ENCODE assay signal across 25 cellular contexts in the genomic region with DNA sequence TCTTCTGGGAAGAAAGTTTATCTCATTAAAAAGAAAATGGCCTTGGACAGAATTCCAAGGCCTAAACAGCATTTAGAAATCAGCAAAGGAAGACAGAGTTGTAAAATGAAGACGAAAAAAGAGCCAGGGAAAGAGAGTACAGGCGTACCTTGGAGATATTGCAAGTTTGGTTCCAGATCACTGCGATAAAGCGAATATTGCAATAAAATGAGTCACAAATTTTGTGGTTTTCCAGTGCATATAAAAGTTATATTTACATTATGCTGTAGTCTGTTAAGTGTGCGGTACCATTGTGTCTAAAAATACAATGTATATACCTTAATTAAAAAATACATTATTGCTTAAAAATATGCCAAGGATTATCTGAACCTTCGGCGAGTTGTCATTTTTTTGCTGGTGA. TPM values are rescaled to one million over a fixed set of nuclear protein-coding genes. Genes with fewer than 3 reads are reported as not detected.
DNase-seq lines count a peak whose midpoint lies in the region; ATAC-seq and TF ChIP-seq lines count a peak whose summit lies in the region.
"Had no signal": no experiment of that assay in that cellular context is flagged by ENCODE, and none has a peak within 500 bp of the region (broad histone marks: within the 10 kb centered on the region; RNA-seq: fewer than 3 reads in every experiment).

No MANE protein-coding gene starts in this region.

- no peak for ATAC-seq in CD4-positive, CD25-positive, alpha-beta regulatory T cell (ENCODE audit: low read depth in 2 of 2)
- ATAC-seq in naive thymus-derived CD8-positive, alpha-beta T cell, result no peak
- no peak for ATAC-seq in heart left ventricle
- ATAC-seq: GM23338, left ventricle myocardium superior had no signal

- H3K27ac Mint-ChIP-seq in CD4-positive, CD25-positive, alpha-beta regulatory T cell, result peak overlapping the region; percentile 15 to 85 (median 21)
- H3K27ac Mint-ChIP-seq in CD4-positive, alpha-beta memory T cell, result peak overlapping the region; percentile 59 to 95 (median 86)
- H3K27ac Mint-ChIP-seq in activated naive CD8-positive, alpha-beta T cell, result peak overlapping the region; percentile 69
- peak overlapping the region; percentile 30 to 91 (median 82) for H3K27ac Mint-ChIP-seq in naive thymus-derived CD8-positive, alpha-beta T cell
- H3K27ac Mint-ChIP-seq: brain, GM23338, HFFc6, nephron progenitor cell, type B pancreatic cell had no signal

- H3K9me3 Mint-ChIP-seq in CD4-positive, CD25-positive, alpha-beta regulatory T cell, result no peaks in the 10 kb centered on the region
- peaks cover 0 to 2% (median 0%) of the 10 kb centered on the region in 8 donors for H3K9me3 Mint-ChIP-seq in CD4-positive, alpha-beta memory T cell
- no peaks in the 10 kb centered on the region for H3K9me3 Mint-ChIP-seq in activated naive CD8-positive, alpha-beta T cell (ENCODE audit: low read depth)
- H3K9me3 Mint-ChIP-seq in naive thymus-derived CD8-positive, alpha-beta T cell, result no peaks in the 10 kb centered on the region
- H3K9me3 Mint-ChIP-seq: GM23338, HFFc6, type B pancreatic cell had no signal

- no peaks in the 10 kb centered on the region for H3K27me3 Mint-ChIP-seq in CD4-positive, CD25-positive, alpha-beta regulatory T cell
- H3K27me3 Mint-ChIP-seq in CD4-positive, alpha-beta memory T cell, result no peaks in the 10 kb centered on the region
- no peaks in the 10 kb centered on the region for H3K27me3 Mint-ChIP-seq in activated naive CD8-positive, alpha-beta T cell
- no peaks in the 10 kb centered on the region for H3K27me3 Mint-ChIP-seq in naive thymus-derived CD8-positive, alpha-beta T cell
- H3K27me3 Mint-ChIP-seq: brain, type B pancreatic cell had no signal

- peaks cover 24% of the 10 kb centered on the region for H3K36me3 Mint-ChIP-seq in CD4-positive, CD25-positive, alpha-beta regulatory T cell
- H3K36me3 Mint-ChIP-seq in CD4-positive, alpha-beta memory T cell, result peaks cover 19% of the 10 kb centered on the region in 2 donors
- peaks cover 10% of the 10 kb centered on the region for H3K36me3 Mint-ChIP-seq in activated naive CD8-positive, alpha-beta T cell
- peaks cover 0 to 11% (median 6%) of the 10 kb centered on the region in 3 donors for H3K36me3 Mint-ChIP-seq in naive thymus-derived CD8-positive, alpha-beta T cell

- no peak for TF ChIP-seq POLR2A in heart left ventricle (IDR thresholded peaks at IDR 0.05)

- no peak for DNase-seq in CD4-positive, CD25-positive, alpha-beta regulatory T cell
- DNase-seq in CD4-positive, alpha-beta memory T cell, result no peak
- DNase-seq in naive thymus-derived CD8-positive, alpha-beta T cell, result no peak
- DNase-seq in HuH-7.5 (ENCODE audit: low spot score) (no peak), HEK293T (ENCODE audit: extremely low spot score) (no peak), heart left ventricle (no peak)
- DNase-seq: activated CD4-positive, alpha-beta T cell treated with anti-CD3 and anti-CD28 coated beads for 1 hour; DMS 273 treated with DMSO at 0.1 percent for 48 hours; EL; HFFc6; islet precursor cell; KBM-7; left ventricle myocardium superior; MM.1S; NCI-H1436; NCI-H2081 treated with DMSO at 0.1 percent for 48 hours; NCI-H345; nephron progenitor cell; ovary had no signal

- no peaks in the 10 kb centered on the region for H3K9me3 ChIP-seq in CD4-positive, CD25-positive, alpha-beta regulatory T cell (ENCODE audit: control insufficient read depth in 2 of 2, low read length in 2 of 2)
- no peaks in the 10 kb centered on the region for H3K9me3 ChIP-seq in CD4-positive, alpha-beta memory T cell (ENCODE audit: control insufficient read depth in 1 of 2, low read length in 2 of 2)
- no peaks in the 10 kb centered on the region for H3K9me3 ChIP-seq in heart left ventricle
- H3K9me3 ChIP-seq: ovary, SJSA1 had no signal

- intact Hi-C loops in CD4-positive, alpha-beta memory T cell (cut with micrococcal nuclease), result no loop called here
- intact Hi-C loops in heart left ventricle (cut with DNase I), result no loop called here

- peak overlapping the region in 3 of 4 donors; percentile 45 to 78 (median 56) for H3K4me3 Mint-ChIP-seq in CD4-positive, CD25-positive, alpha-beta regulatory T cell
- peak overlapping the region in 7 of 8 donors; percentile 43 to 81 (median 68) for H3K4me3 Mint-ChIP-seq in CD4-positive, alpha-beta memory T cell
- peak overlapping the region; percentile 42 for H3K4me3 Mint-ChIP-seq in activated naive CD8-positive, alpha-beta T cell
- peak overlapping the region in 8 of 10 donors; percentile 2 to 74 (median 46) for H3K4me3 Mint-ChIP-seq in naive thymus-derived CD8-positive, alpha-beta T cell
- H3K4me3 Mint-ChIP-seq: brain, GM23338, HFFc6, nephron progenitor cell, type B pancreatic cell had no signal

- peak overlapping the region; percentile 52 for H3K27ac ChIP-seq in CD4-positive, CD25-positive, alpha-beta regulatory T cell (ENCODE audit: insufficient read depth, low read length, poor library complexity, severe bottlenecking)
- H3K27ac ChIP-seq in CD4-positive, alpha-beta memory T cell (ENCODE audit: low read depth, low read length), result no peak overlapping the region
- H3K27ac ChIP-seq in heart left ventricle, result no peak overlapping the region
- H3K27ac ChIP-seq: ovary, SJSA1, skin epidermis had no signal

- CTCF ChIA-PET in CD4-positive, alpha-beta memory T cell (lab: Charles Lee; ENCODE audit: partially characterized antibody), result interaction anchor here (1.6 to 3.5 kb wide), 3 partner anchors 14 to 99 kb away, joined by 5 to 16 read pairs (median 6); no protein-coding TSS in a partner anchor
- CTCF ChIA-PET in HEK293T (lab: Yijun Ruan, JAX), result no interaction called here

- H3K36me3 ChIP-seq in CD4-positive, CD25-positive, alpha-beta regulatory T cell (ENCODE audit: control insufficient read depth, insufficient read depth, low read length), result peaks cover 2% of the 10 kb centered on the region
- no peaks in the 10 kb centered on the region for H3K36me3 ChIP-seq in CD4-positive, alpha-beta memory T cell (ENCODE audit: insufficient read depth, low read length)
- peaks cover 0 to 7% (median 0%) of the 10 kb centered on the region in 9 donors for H3K36me3 ChIP-seq in heart left ventricle
- H3K36me3 ChIP-seq: ovary had no signal

- peak overlapping the region; percentile 46 for H3K4me3 ChIP-seq in CD4-positive, CD25-positive, alpha-beta regulatory T cell (ENCODE audit: low read depth, low read length)
- H3K4me3 ChIP-seq in CD4-positive, alpha-beta memory T cell (ENCODE audit: low read length in 2 of 2), result no peak overlapping the region
- no peak overlapping the region for H3K4me3 ChIP-seq in heart left ventricle
- H3K4me3 ChIP-seq: GM23338, ovary, SJSA1, skin epidermis had no signal

- POLR2A ChIA-PET in CD4-positive, alpha-beta memory T cell (lab: Charles Lee; ENCODE audit: partially characterized antibody), result interaction anchor here (1.7 to 5.4 kb wide), 2 partner anchors 8 to 11 kb away, joined by 4 to 73 read pairs; partner anchors contain the start of gene PCNX1
- POLR2A ChIA-PET in naive thymus-derived CD8-positive, alpha-beta T cell (lab: Charles Lee), result interaction anchor here (4.0 kb wide), 1 partner anchor 9 kb away, joined by 29 read pairs; the partner anchor contains the start of gene PCNX1
- POLR2A ChIA-PET in HEK293T (lab: Yijun Ruan, JAX), result no interaction called here

- peaks cover 77% of the 10 kb centered on the region for H3K4me1 ChIP-seq in CD4-positive, CD25-positive, alpha-beta regulatory T cell (ENCODE audit: control insufficient read depth, insufficient read depth, low read length, poor library complexity, severe bottlenecking)
- peaks cover 97% of the 10 kb centered on the region for H3K4me1 ChIP-seq in CD4-positive, alpha-beta memory T cell (ENCODE audit: insufficient read depth, low read length)
- peaks cover 0 to 77% (median 34%) of the 10 kb centered on the region in 12 donors for H3K4me1 ChIP-seq in heart left ventricle

- 92 to 95% (median 94%) methylated on average over 7 of the region's 7 CpGs for WGBS in heart left ventricle, 4 donors

- TF ChIP-seq CTCF in heart left ventricle (IDR thresholded peaks at IDR 0.05), result no peak

- peaks cover 47 to 95% (median 77%) of the 10 kb centered on the region in 4 donors for H3K4me1 Mint-ChIP-seq in CD4-positive, CD25-positive, alpha-beta regulatory T cell
- H3K4me1 Mint-ChIP-seq in CD4-positive, alpha-beta memory T cell, result peaks cover 64 to 89% (median 78%) of the 10 kb centered on the region in 4 donors
- peaks cover 84% of the 10 kb centered on the region for H3K4me1 Mint-ChIP-seq in activated naive CD8-positive, alpha-beta T cell (ENCODE audit: low read depth)
- peaks cover 33 to 88% (median 83%) of the 10 kb centered on the region in 4 donors for H3K4me1 Mint-ChIP-seq in naive thymus-derived CD8-positive, alpha-beta T cell

- no peaks in the 10 kb centered on the region for H3K27me3 ChIP-seq in CD4-positive, CD25-positive, alpha-beta regulatory T cell (ENCODE audit: control insufficient read depth, insufficient read depth, low read length)
- H3K27me3 ChIP-seq in CD4-positive, alpha-beta memory T cell (ENCODE audit: insufficient read depth, low read length), result no peaks in the 10 kb centered on the region
- H3K27me3 ChIP-seq in heart left ventricle, result no peaks in the 10 kb centered on the region
- H3K27me3 ChIP-seq: ovary, SJSA1 had no signal

TF ChIP-seq in HEK293T, 16 proteins besides CTCF, POLR2A, EP300 and RAD21:
- TF ChIP-seq L3MBTL2 (conservative IDR thresholded peaks at IDR 0.05) (no peak), SUZ12 (IDR thresholded peaks at IDR 0.05) (no peak), NFRKB (IDR thresholded peaks at IDR 0.05) (no peak), SP1 (IDR thresholded peaks at IDR 0.05) (no peak), ZNF384 (IDR thresholded peaks at IDR 0.05) (no peak)

RNA-seq across cellular contexts. Expression of gene PCNX1, which starts 9.0 kb away (rescaled TPM):
- total RNA-seq in CD4-positive, CD25-positive, alpha-beta regulatory T cell, result 202 TPM
- 10 to 100 TPM; 16.4 to 25.7 (median 20.3) TPM for polyA plus RNA-seq in CD4-positive, CD25-positive, alpha-beta regulatory T cell
- total RNA-seq in CD4-positive, alpha-beta memory T cell, result 100 to 1,000 TPM; 115 to 128 TPM
- 10 to 100 TPM; 10.7 to 21.8 TPM for polyA plus RNA-seq in CD4-positive, alpha-beta memory T cell
- 10 to 100 TPM; 73.7 to 78.6 TPM for total RNA-seq in naive thymus-derived CD8-positive, alpha-beta T cell
- 1 to 10 TPM; 5.5 to 8.3 (median 7.9) TPM for polyA plus RNA-seq in naive thymus-derived CD8-positive, alpha-beta T cell
- 10 to 100 TPM; 36.3 to 64.7 (median 53.4) TPM for total RNA-seq in heart left ventricle
- polyA plus RNA-seq in heart left ventricle, result 10 to 100 TPM in 1 of 2 donors, 1 to 10 TPM in 1; 6.1 to 11.7 TPM

Comparison
In these comparisons a context has a peak if more than half of its experiments do, and no peak if none do; other contexts are left out.
1. H3K27ac Mint-ChIP-seq: peak in every context shown above with its lines; median percentile 86 in CD4-positive, alpha-beta memory T cell; 82 in naive thymus-derived CD8-positive, alpha-beta T cell; 69 in activated naive CD8-positive, alpha-beta T cell; 21 in CD4-positive, CD25-positive, alpha-beta regulatory T cell.